ENCODE assay signal across 1 cellular context in the genomic region with DNA sequence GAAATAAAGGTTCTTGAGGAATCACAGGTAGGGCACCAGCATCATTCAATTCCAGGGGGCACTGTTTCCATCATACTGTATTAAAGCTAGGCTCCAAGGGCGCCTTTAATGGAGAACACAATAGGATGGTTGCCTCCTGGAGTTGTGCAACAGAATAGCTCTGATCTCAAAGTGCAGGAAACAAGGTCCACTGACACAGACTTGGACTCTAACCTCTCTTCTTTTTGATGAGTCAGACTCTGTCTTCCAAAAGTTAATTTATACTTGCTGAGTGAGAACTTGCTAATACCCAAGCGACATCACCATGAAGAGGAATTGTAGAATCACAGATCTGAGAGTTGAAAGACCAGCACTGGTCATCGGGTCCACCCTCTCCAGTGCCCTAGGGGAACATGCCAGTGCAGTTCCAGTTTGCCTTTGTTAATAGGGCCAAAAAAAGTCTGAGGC.
TF ChIP-seq lines count a peak whose summit lies in the region.

No MANE protein-coding gene starts in this region.

TF ChIP-seq in GM23338, 12 proteins besides CTCF, POLR2A, EP300 and RAD21 (continued from another document):
- no peak for TF ChIP-seq ZNF462 (CRISPR knock-in tag; IDR thresholded peaks at IDR 0.05)
TF ChIP-seq in GM23338: peak in this region for 0.
